ENCODE assay signal across 19 cellular contexts in genomic region chr2:46706264-46706983, GRCh38. TPM values are rescaled to one million over a fixed set of nuclear protein-coding genes. Genes with fewer than 3 reads are reported as not detected.
DNase-seq lines count a peak whose midpoint lies in the region; ATAC-seq and TF ChIP-seq lines count a peak whose summit lies in the region.
"Had no signal": no experiment of that assay in that cellular context is flagged by ENCODE, and none has a peak within 500 bp of the region (broad histone marks: within the 10 kb centered on the region; RNA-seq: fewer than 3 reads in every experiment).

No MANE protein-coding gene starts in this region.

- DNase-seq in GM23248 = peak; percentile 54
- DNase-seq in SK-N-MC (ENCODE audit: low read depth, low spot score) = no peak
- peak; percentile 34 for DNase-seq in fibroblast of mammary gland (ENCODE audit: low read depth)
- no peak for DNase-seq in gastrocnemius medialis
- no peak for DNase-seq in stimulated activated CD4-positive, alpha-beta T cell treated with anti-CD3 and anti-CD28 coated beads, Interleukin-4, amount 100 ng/mL, for 4 hours
- DNase-seq in NCI-H524 treated with DMSO at 0.1 percent for 48 hours (lab: John Stamatoyannopoulos, UW) = no peak
- DNase-seq: activated B cell treated with CpG ODN at 0.5 μM for 24 hours; activated effector memory CD4-positive, alpha-beta T cell treated with anti-CD3 and anti-CD28 coated beads, Interleukin-2, amount 50 U/mL, for 16 hours; cortex of kidney; DMS 273 treated with DMSO at 0.1 percent for 48 hours; left colon; NCI-H2029 treated with DMSO at 0.1 percent for 48 hours; NCI-H748 treated with DMSO at 0.1 percent for 48 hours; stimulated activated naive CD8-positive, alpha-beta T cell treated with anti-CD3 and anti-CD28 coated beads, Interleukin-15, amount 100 ng/mL, for 72 hours had no signal

- no peak for TF ChIP-seq POLR2A in gastrocnemius medialis (IDR thresholded peaks at IDR 0.05)

- H3K9me3 ChIP-seq in GM23248 (ENCODE audit: low read depth) = no peaks in the 10 kb centered on the region
- H3K9me3 ChIP-seq in SK-N-MC (ENCODE audit: low read depth, low read length) = no peaks in the 10 kb centered on the region
- no peaks in the 10 kb centered on the region for H3K9me3 ChIP-seq in gastrocnemius medialis
- H3K9me3 ChIP-seq: prostate gland had no signal

- peak overlapping the region; percentile 93 for H3K4me3 ChIP-seq in GM23248
- 0 out of 2 replicates have a peak overlapping the region, but pooled peaks have one; percentile 17 for H3K4me3 ChIP-seq in SK-N-MC
- H3K4me3 ChIP-seq in fibroblast of mammary gland (ENCODE audit: control insufficient read depth, low read depth, low read length) = no peak overlapping the region
- H3K4me3 ChIP-seq in gastrocnemius medialis = no peak overlapping the region
- H3K4me3 ChIP-seq: BLaER1, hepatocyte, prostate gland had no signal

- no peak overlapping the region for H2AFZ ChIP-seq in GM23248
- H2AFZ ChIP-seq: hepatocyte had no signal

- H4K20me1 ChIP-seq in GM23248 (ENCODE audit: insufficient read depth) = peaks cover 46% of the 10 kb centered on the region

- WGBS in GM23248 (ENCODE audit: low coverage in 1 of 2, low lambda C conversion rate in 2 of 2, missing lambda C conversion rate in 2 of 2), 2 experiments = 45 to 53% methylated on average over 5 of the region's 5 CpGs

- ATAC-seq in gastrocnemius medialis (no peak), HG03175 (IDR thresholded peaks at IDR 0.05; ENCODE audit: unreplicated experiment) (no peak), GM18870 (IDR thresholded peaks at IDR 0.05; ENCODE audit: unreplicated experiment) (no peak)
- ATAC-seq: left colon; stimulated activated naive CD8-positive, alpha-beta T cell treated with anti-CD3 and anti-CD28 coated beads, Interleukin-15, amount 100 ng/mL, for 72 hours had no signal

- H3K9me2 ChIP-seq in GM23248 (ENCODE audit: insufficient read depth) = no peaks in the 10 kb centered on the region

- H3F3A ChIP-seq in GM23248 (ENCODE audit: insufficient read depth) = peaks cover 87% of the 10 kb centered on the region

- H3K4me1 ChIP-seq in GM23248 (ENCODE audit: insufficient read depth) (peaks cover 94% of the 10 kb centered on the region), gastrocnemius medialis (peaks cover 84 to 90% of the 10 kb centered on the region in 2 donors)

- peaks cover 100% of the 10 kb centered on the region for H3K79me2 ChIP-seq in GM23248 (ENCODE audit: insufficient read depth)

- H3K27ac ChIP-seq in GM23248 (peak overlapping the region; percentile 36), SK-N-MC (peak overlapping the region; percentile 40), gastrocnemius medialis (peak overlapping the region; percentile 53 to 70 (median 61))
- H3K27ac ChIP-seq: BLaER1, hepatocyte, prostate gland had no signal

- intact Hi-C loops in gastrocnemius medialis (cut with DNase I; ENCODE audit: low total_unique reads) = loop anchor here (5.0 kb wide), 1 partner anchor 409 kb away; the partner anchor contains the start of gene EPAS1

- H3K36me3 ChIP-seq in GM23248 (ENCODE audit: low read depth) = 0 out of 2 replicates have a peak, but pooled peaks cover 9% of the 10 kb centered on the region
- H3K36me3 ChIP-seq in SK-N-MC (ENCODE audit: insufficient read depth, low read length) = no peaks in the 10 kb centered on the region
- no peaks in the 10 kb centered on the region for H3K36me3 ChIP-seq in gastrocnemius medialis
- H3K36me3 ChIP-seq: BLaER1, prostate gland had no signal

- peak overlapping the region; percentile 93 for H3K4me2 ChIP-seq in GM23248 (ENCODE audit: unreplicated experiment)
- H3K4me2 ChIP-seq: BLaER1, hepatocyte had no signal

- in situ Hi-C loops in GM23248 (cut with MboI) (no loop called here), gastrocnemius medialis (cut with MboI; ENCODE audit: low sequenced_read_pairs in 4 of 4) (no loop called here)

- TF ChIP-seq CTCF in fibroblast of mammary gland (conservative IDR thresholded peaks at IDR 0.05; ENCODE audit: control insufficient read depth, insufficient read depth, low read depth, low read length) = no peak
- TF ChIP-seq CTCF in gastrocnemius medialis (IDR thresholded peaks at IDR 0.05 in 4 of 5, conservative IDR thresholded peaks at IDR 0.05 in 1 of 5) = no peak

- peak overlapping the region; percentile 38 for H3K9ac ChIP-seq in GM23248
- peak overlapping the region; percentile 19 for H3K9ac ChIP-seq in SK-N-MC (ENCODE audit: insufficient read length)
- H3K9ac ChIP-seq: BLaER1 had no signal

- H3K27me3 ChIP-seq in GM23248 (replicated peaks; ENCODE audit: insufficient read depth) (no peaks in the 10 kb centered on the region), gastrocnemius medialis (no peaks in the 10 kb centered on the region)
- H3K27me3 ChIP-seq: BLaER1, hepatocyte had no signal

RNA-seq across cellular contexts. Expression of gene SOCS5, which starts 7.3 kb away (rescaled TPM):
- total RNA-seq in GM23248 (2014; rRNA removed; shearing (Covaris generic)) = 186 and 243 TPM in 2 replicates
- 96.9 and 101 TPM in 2 replicates for polyA plus RNA-seq in GM23248 (2016; fragmentation: Nextera tagmentation; extraction: Ambion mirVana)
- total RNA-seq in gastrocnemius medialis = 10 to 100 TPM; 10.9 to 27.6 (median 14.5) TPM

Comparison
In these comparisons a context has a peak if more than half of its experiments do, and no peak if none do; other contexts are left out.
1. DNase-seq: peak in GM23248 (single experiment) and fibroblast of mammary gland (single experiment); none in SK-N-MC (single experiment), gastrocnemius medialis (0 of 2), stimulated activated CD4-positive, alpha-beta T cell treated with anti-CD3 and anti-CD28 coated beads, Interleukin-4, amount 100 ng/mL, for 4 hours (0 of 2) and NCI-H524 treated with DMSO at 0.1 percent for 48 hours (single experiment).
2. H3K4me3 ChIP-seq: peak in GM23248 (single experiment) and SK-N-MC (single experiment); none in fibroblast of mammary gland (single experiment) and gastrocnemius medialis (0 of 4).
3. Peak in every context shown above with its lines, with median percentiles within 50 percentile points of each other: H3K27ac ChIP-seq.